8 cellular contexts compared by ENCODE assay signal in the genomic region with DNA sequence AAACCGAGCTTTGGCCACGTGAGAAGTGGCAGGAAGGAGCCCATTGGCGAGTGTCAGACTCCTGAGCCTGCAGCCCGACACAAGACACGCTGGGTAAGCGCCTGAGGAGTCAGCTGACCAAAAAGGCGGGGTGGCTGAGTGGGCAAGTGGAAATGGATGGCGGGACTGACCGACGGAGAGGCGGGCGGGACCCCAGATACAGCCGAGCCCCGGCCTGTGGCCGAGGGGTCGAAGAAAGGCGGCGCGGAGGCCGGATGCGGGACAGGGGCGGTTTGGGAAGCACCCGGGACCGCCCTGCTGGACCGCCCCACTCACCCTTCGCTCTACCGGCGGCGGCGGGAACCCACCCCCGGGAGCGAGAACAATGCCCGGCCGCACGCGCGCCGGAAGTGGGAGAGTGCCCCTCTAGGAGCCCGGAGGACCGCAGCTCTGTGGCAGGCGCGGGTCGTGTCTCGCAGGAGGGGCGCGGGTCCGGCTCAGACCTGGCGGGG. TPM values are rescaled to one million over a fixed set of nuclear protein-coding genes. Genes with fewer than 3 reads are reported as not detected.
DNase-seq lines count a peak whose midpoint lies in the region; ATAC-seq and TF ChIP-seq lines count a peak whose summit lies in the region.

No MANE protein-coding gene starts in this region.

- no peak for TF ChIP-seq CTCF in mucosa of descending colon (IDR thresholded peaks at IDR 0.05)

- H3K9ac ChIP-seq in Karpas-422 (ENCODE audit: low read length), result no peak overlapping the region

- H3K36me3 Mint-ChIP-seq in effector memory CD8-positive, alpha-beta T cell (ENCODE audit: insufficient read depth), result peaks cover 2% of the 10 kb centered on the region

- H3K4me3 Mint-ChIP-seq in effector memory CD8-positive, alpha-beta T cell, result peak overlapping the region; percentile 94 to 98

- H3K4me3 ChIP-seq in mucosa of descending colon, result peak overlapping the region; percentile 46
- no peak overlapping the region for H3K4me3 ChIP-seq in Karpas-422 (ENCODE audit: low read length)

- peak; percentile 74 for ATAC-seq in GM19372 (IDR thresholded peaks at IDR 0.05; ENCODE audit: low read depth, unreplicated experiment)
- peak; percentile 84 for ATAC-seq in effector memory CD8-positive, alpha-beta T cell (replicated peaks)
- ATAC-seq in mucosa of descending colon, result peak; percentile 95

- no peaks in the 10 kb centered on the region for H3K27me3 ChIP-seq in Karpas-422 (ENCODE audit: low read length)

- no peaks in the 10 kb centered on the region for H4K20me1 ChIP-seq in Karpas-422 (ENCODE audit: insufficient read depth, low read depth, low read length)

- H3K9me3 Mint-ChIP-seq in effector memory CD8-positive, alpha-beta T cell, result peaks cover 0 to 7% of the 10 kb centered on the region in 2 donors

- H3K27ac Mint-ChIP-seq in effector memory CD8-positive, alpha-beta T cell, result peak overlapping the region; percentile 93 to 96

- no peak overlapping the region for H3K27ac ChIP-seq in Karpas-422 (ENCODE audit: low read length)

- no peaks in the 10 kb centered on the region for H3K9me2 ChIP-seq in Karpas-422 (replicated peaks; ENCODE audit: insufficient read depth, low read length)

- H3K4me1 ChIP-seq in mucosa of descending colon (ENCODE audit: low read depth) (no peaks in the 10 kb centered on the region), Karpas-422 (ENCODE audit: low read length) (no peaks in the 10 kb centered on the region)

- no peak overlapping the region for H2AFZ ChIP-seq in Karpas-422 (ENCODE audit: low read length)

- H3K9me3 ChIP-seq in mucosa of descending colon (no peaks in the 10 kb centered on the region), Karpas-422 (ENCODE audit: low read length) (peaks cover 8% of the 10 kb centered on the region)

- DNase-seq in NCI-H1417 treated with DMSO at 0.1 percent for 48 hours (lab: John Stamatoyannopoulos, UW), result peak; percentile 82
- peak; percentile 52 to 53 for DNase-seq in activated CD8-positive, alpha-beta memory T cell treated with anti-CD3 and anti-CD28 coated beads for 4 hours (ENCODE audit: low read depth in 2 of 2)
- peak; percentile 57 to 64 (median 62) for DNase-seq in effector memory CD8-positive, alpha-beta T cell
- DNase-seq in mucosa of descending colon, result peak; percentile 78 to 85 (median 80)
- peak; percentile 38 for DNase-seq in stimulated activated CD8-positive, alpha-beta memory T cell treated with anti-CD3 and anti-CD28 coated beads, Interleukin-7, amount 100 ng/mL, for 24 hours (ENCODE audit: low read depth)
- DNase-seq in Karpas-422, result no peak
- no peak for DNase-seq in COLO829 (ENCODE audit: low spot score)

- intact Hi-C loops in mucosa of descending colon (cut with DNase I, micrococcal nuclease), result no loop called here

- no peaks in the 10 kb centered on the region for H3K79me2 ChIP-seq in Karpas-422 (ENCODE audit: low read length)

- H3K4me1 Mint-ChIP-seq in effector memory CD8-positive, alpha-beta T cell (ENCODE audit: low read depth in 2 of 2), result peaks cover 14 to 26% of the 10 kb centered on the region in 2 donors

- H3K36me3 ChIP-seq in mucosa of descending colon (ENCODE audit: low read depth), result no peaks in the 10 kb centered on the region
- peaks cover 26% of the 10 kb centered on the region for H3K36me3 ChIP-seq in Karpas-422 (ENCODE audit: insufficient read depth, low read length)

- no peak overlapping the region for H3K4me2 ChIP-seq in Karpas-422 (ENCODE audit: low read depth, low read length, poor library complexity, severe bottlenecking)

- H3K27me3 Mint-ChIP-seq in effector memory CD8-positive, alpha-beta T cell, result no peaks in the 10 kb centered on the region

RNA-seq across cellular contexts. Expression of gene ZSCAN30, which starts 22.8 kb away (rescaled TPM):
- total RNA-seq in mucosa of descending colon, result 10 to 100 TPM in 2 of 3 donors, 1 to 10 TPM in 1; 9.7 to 14.9 (median 14.3) TPM
- 22.0 and 27.4 TPM in 2 replicates for total RNA-seq in Karpas-422 (2014; rRNA removed; shearing (Covaris generic); ENCODE audit: low replicate concordance)

RNA-seq across cellular contexts. Expression of gene ZNF397, which starts 26.4 kb away (rescaled TPM):
- 10 to 100 TPM; 23.1 to 33.3 (median 25.3) TPM for total RNA-seq in mucosa of descending colon
- total RNA-seq in Karpas-422 (2014; rRNA removed; shearing (Covaris generic); ENCODE audit: low replicate concordance), result 31.7 and 36.4 TPM in 2 replicates

Comparison
In these comparisons a context has a peak if more than half of its experiments do, and no peak if none do; other contexts are left out.
1. DNase-seq: peak in NCI-H1417 treated with DMSO at 0.1 percent for 48 hours (single experiment), activated CD8-positive, alpha-beta memory T cell treated with anti-CD3 and anti-CD28 coated beads for 4 hours (2 of 2), effector memory CD8-positive, alpha-beta T cell (3 of 3), mucosa of descending colon (3 of 3) and stimulated activated CD8-positive, alpha-beta memory T cell treated with anti-CD3 and anti-CD28 coated beads, Interleukin-7, amount 100 ng/mL, for 24 hours (single experiment); none in Karpas-422 (single experiment) and COLO829 (single experiment).
2. Peak in every context shown above with its lines, with median percentiles within 50 percentile points of each other: ATAC-seq.